In the genomic region with DNA sequence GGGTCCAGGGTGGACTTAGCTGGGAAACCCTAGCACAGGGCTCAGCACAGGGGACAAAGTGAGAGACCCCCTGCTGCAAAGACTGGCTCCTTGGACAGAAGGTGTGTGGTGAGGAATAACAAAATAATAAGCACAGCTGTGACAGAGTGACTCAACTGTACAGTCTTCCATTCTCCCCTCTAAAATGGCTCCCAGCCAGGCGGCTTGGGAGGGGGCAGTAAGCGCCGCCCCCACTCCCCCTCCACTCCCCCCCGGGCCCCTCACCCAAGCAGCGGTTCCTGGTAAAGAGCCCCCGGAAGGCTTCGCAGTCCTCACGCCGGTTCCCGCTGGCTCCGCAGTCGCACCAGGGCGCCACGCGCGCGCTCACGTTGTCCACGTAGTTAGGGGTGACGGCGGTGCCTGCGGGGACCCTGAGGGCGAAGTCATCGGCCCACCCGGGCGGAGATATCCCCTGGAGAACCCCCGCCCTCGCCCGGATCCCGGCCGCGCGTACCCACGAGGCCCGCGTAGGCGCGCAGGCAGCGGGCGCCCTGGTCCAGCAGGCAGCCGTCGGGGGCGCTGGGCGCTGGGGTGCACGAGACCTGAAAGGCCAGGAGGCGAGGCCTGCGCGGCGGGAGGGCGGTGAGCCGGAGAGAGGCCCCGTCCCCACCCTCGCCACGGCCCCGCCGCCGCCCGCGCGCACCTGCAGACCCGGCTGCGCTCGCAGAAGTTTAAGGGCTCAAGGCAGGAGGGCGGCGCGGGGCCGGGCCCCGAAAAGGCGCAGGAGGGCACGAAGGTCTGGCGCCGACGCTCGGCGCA, we compare ENCODE assay signal across 20 cellular contexts. TPM values are rescaled to one million over a fixed set of nuclear protein-coding genes. Genes with fewer than 3 reads are reported as not detected.
A peak's percentile ranks its signal among the peaks of the same experiment; 100 is the strongest.
DNase-seq lines count a peak whose midpoint lies in the region; ATAC-seq and TF ChIP-seq lines count a peak whose summit lies in the region.
"Had no signal": no experiment of that assay in that cellular context is flagged by ENCODE, and none has a peak within 500 bp of the region (broad histone marks: within the 10 kb centered on the region; RNA-seq: fewer than 3 reads in every experiment).

No MANE protein-coding gene starts in this region.

- H3K36me3 ChIP-seq in tibial artery (no peaks in the 10 kb centered on the region), brain microvascular endothelial cell (replicated peaks) (no peaks in the 10 kb centered on the region)
- H3K36me3 ChIP-seq: ovary, SJCRH30 had no signal

- no peak overlapping the region for H3K4me3 Mint-ChIP-seq in activated naive CD8-positive, alpha-beta T cell treated with anti-CD3 and anti-CD28 coated beads, Interleukin-2, amount 10 ng/mL, durations not matched to agents 7 days and 5 days
- H3K4me3 Mint-ChIP-seq in activated naive CD8-positive, alpha-beta T cell treated with anti-CD3 and anti-CD28 coated beads, Interleukin-2, amount 50 U/mL, for 24 hours, result no peak overlapping the region
- H3K4me3 Mint-ChIP-seq in T-helper 2 cell treated with Interferon-gamma antibody and Interleukin-4, amounts not matched to agents 5 μg/mL and 100 μg/mL, for 36 hours, result no peak overlapping the region
- H3K4me3 Mint-ChIP-seq: stimulated activated memory B cell treated with anti-CD40 and anti-IgM and Interleukin-4, amounts not matched to agents 10 μg/mL and 1 μg/mL and 100 μg/mL, for 72 hours had no signal

- in situ Hi-C loops in brain microvascular endothelial cell (cut with HindIII; ENCODE audit: low pct_ligation_motif_present, low sequenced_read_pairs), result no loop called here

- H3K9me3 Mint-ChIP-seq in activated naive CD8-positive, alpha-beta T cell treated with anti-CD3 and anti-CD28 coated beads, Interleukin-2, amount 10 ng/mL, durations not matched to agents 7 days and 5 days, result no peaks in the 10 kb centered on the region
- H3K9me3 Mint-ChIP-seq in activated naive CD8-positive, alpha-beta T cell treated with anti-CD3 and anti-CD28 coated beads, Interleukin-2, amount 50 U/mL, for 24 hours, result no peaks in the 10 kb centered on the region
- H3K9me3 Mint-ChIP-seq in T-helper 2 cell treated with Interferon-gamma antibody and Interleukin-4, amounts not matched to agents 5 μg/mL and 100 μg/mL, for 36 hours, result no peaks in the 10 kb centered on the region
- H3K9me3 Mint-ChIP-seq: stimulated activated memory B cell treated with anti-CD40 and anti-IgM and Interleukin-4, amounts not matched to agents 10 μg/mL and 1 μg/mL and 100 μg/mL, for 72 hours had no signal

- TF ChIP-seq CTCF in tibial artery (IDR thresholded peaks at IDR 0.05) (no peak), brain microvascular endothelial cell (IDR thresholded peaks at IDR 0.05; ENCODE audit: low read depth, low read length, missing control alignments) (no peak)

- H3K9me3 ChIP-seq in tibial artery, result no peaks in the 10 kb centered on the region
- H3K9me3 ChIP-seq: ovary, SJCRH30 had no signal

- peaks cover 0 to 49% of the 10 kb centered on the region in 2 donors for H3K27me3 ChIP-seq in tibial artery
- peaks cover 32% of the 10 kb centered on the region for H3K27me3 ChIP-seq in brain microvascular endothelial cell (replicated peaks)
- H3K27me3 ChIP-seq: ovary, SJCRH30 had no signal

- POLR2A ChIA-PET in activated naive CD8-positive, alpha-beta T cell treated with anti-CD3 and anti-CD28 coated beads, Interleukin-2, amount 10 ng/mL, durations not matched to agents 7 days and 5 days (lab: Charles Lee), result no interaction called here

- H3K36me3 Mint-ChIP-seq in activated naive CD8-positive, alpha-beta T cell treated with anti-CD3 and anti-CD28 coated beads, Interleukin-2, amount 10 ng/mL, durations not matched to agents 7 days and 5 days, result no peaks in the 10 kb centered on the region
- no peaks in the 10 kb centered on the region for H3K36me3 Mint-ChIP-seq in activated naive CD8-positive, alpha-beta T cell treated with anti-CD3 and anti-CD28 coated beads, Interleukin-2, amount 50 U/mL, for 24 hours (ENCODE audit: low read depth)
- no peaks in the 10 kb centered on the region for H3K36me3 Mint-ChIP-seq in T-helper 2 cell treated with Interferon-gamma antibody and Interleukin-4, amounts not matched to agents 5 μg/mL and 100 μg/mL, for 36 hours (ENCODE audit: low read depth)
- H3K36me3 Mint-ChIP-seq: stimulated activated memory B cell treated with anti-CD40 and anti-IgM and Interleukin-4, amounts not matched to agents 10 μg/mL and 1 μg/mL and 100 μg/mL, for 72 hours had no signal

- peak overlapping the region; percentile 13 for H3K4me3 ChIP-seq in iPS-11a (ENCODE audit: low read depth, low read length)
- no peak overlapping the region for H3K4me3 ChIP-seq in tibial artery
- H3K4me3 ChIP-seq in brain microvascular endothelial cell (ENCODE audit: low read depth, low read length), result no peak overlapping the region
- H3K4me3 ChIP-seq: ovary, SJCRH30 had no signal

- peaks cover 0 to 12% (median 4%) of the 10 kb centered on the region in 4 donors for H3K4me1 ChIP-seq in tibial artery
- H3K4me1 ChIP-seq: SJCRH30 had no signal

- DNase-seq in activated naive CD8-positive, alpha-beta T cell treated with anti-CD3 and anti-CD28 coated beads, Interleukin-2, amount 10 ng/mL, durations not matched to agents 7 days and 5 days, result peak; percentile 35
- no peak for DNase-seq in activated naive CD8-positive, alpha-beta T cell treated with anti-CD3 and anti-CD28 coated beads, Interleukin-2, amount 50 U/mL, for 24 hours
- peak; percentile 25 for DNase-seq in NCI-H69 (lab: John Stamatoyannopoulos, UW)
- DNase-seq in tibial artery, result peak; percentile 8 to 54
- DNase-seq in brain microvascular endothelial cell, result no peak
- no peak for DNase-seq in T-helper 2 cell treated with Interferon-gamma antibody and Interleukin-4, amounts not matched to agents 5 μg/mL and 100 μg/mL, for 36 hours (ENCODE audit: low spot score)
- DNase-seq: activated CD4-positive, alpha-beta T cell treated with anti-CD3 and anti-CD28 coated beads for 48 hours; Calu3; Kasumi-1; NCI-H1436; NCI-H446; SJCRH30; T1000 had no signal

- intact Hi-C loops in tibial artery (cut with DNase I; ENCODE audit: low total_unique reads), result no loop called here

- H3K27ac Mint-ChIP-seq in activated naive CD8-positive, alpha-beta T cell treated with anti-CD3 and anti-CD28 coated beads, Interleukin-2, amount 10 ng/mL, durations not matched to agents 7 days and 5 days, result no peak overlapping the region
- no peak overlapping the region for H3K27ac Mint-ChIP-seq in activated naive CD8-positive, alpha-beta T cell treated with anti-CD3 and anti-CD28 coated beads, Interleukin-2, amount 50 U/mL, for 24 hours
- H3K27ac Mint-ChIP-seq in T-helper 2 cell treated with Interferon-gamma antibody and Interleukin-4, amounts not matched to agents 5 μg/mL and 100 μg/mL, for 36 hours, result no peak overlapping the region

- H3K27me3 Mint-ChIP-seq in activated naive CD8-positive, alpha-beta T cell treated with anti-CD3 and anti-CD28 coated beads, Interleukin-2, amount 10 ng/mL, durations not matched to agents 7 days and 5 days, result peaks cover 65% of the 10 kb centered on the region
- H3K27me3 Mint-ChIP-seq in activated naive CD8-positive, alpha-beta T cell treated with anti-CD3 and anti-CD28 coated beads, Interleukin-2, amount 50 U/mL, for 24 hours, result peaks cover 38% of the 10 kb centered on the region
- H3K27me3 Mint-ChIP-seq in T-helper 2 cell treated with Interferon-gamma antibody and Interleukin-4, amounts not matched to agents 5 μg/mL and 100 μg/mL, for 36 hours (ENCODE audit: low read depth), result peaks cover 47% of the 10 kb centered on the region

- H3K27ac ChIP-seq in tibial artery (no peak overlapping the region), brain microvascular endothelial cell (no peak overlapping the region)
- H3K27ac ChIP-seq: epithelial cell of prostate, ovary, SJCRH30 had no signal

- H3K4me1 Mint-ChIP-seq in activated naive CD8-positive, alpha-beta T cell treated with anti-CD3 and anti-CD28 coated beads, Interleukin-2, amount 10 ng/mL, durations not matched to agents 7 days and 5 days, result peaks cover 19% of the 10 kb centered on the region
- H3K4me1 Mint-ChIP-seq in activated naive CD8-positive, alpha-beta T cell treated with anti-CD3 and anti-CD28 coated beads, Interleukin-2, amount 50 U/mL, for 24 hours, result peaks cover 15% of the 10 kb centered on the region
- peaks cover 14% of the 10 kb centered on the region for H3K4me1 Mint-ChIP-seq in T-helper 2 cell treated with Interferon-gamma antibody and Interleukin-4, amounts not matched to agents 5 μg/mL and 100 μg/mL, for 36 hours (ENCODE audit: low read depth)

- ATAC-seq in activated naive CD8-positive, alpha-beta T cell treated with anti-CD3 and anti-CD28 coated beads, Interleukin-2, amount 10 ng/mL, durations not matched to agents 7 days and 5 days (ENCODE audit: low read depth), result no peak
- no peak for ATAC-seq in activated naive CD8-positive, alpha-beta T cell treated with anti-CD3 and anti-CD28 coated beads, Interleukin-2, amount 50 U/mL, for 24 hours
- ATAC-seq in GM19463 (IDR thresholded peaks at IDR 0.05; ENCODE audit: unreplicated experiment), result no peak
- ATAC-seq: stimulated activated memory B cell treated with anti-CD40 and anti-IgM and Interleukin-4, amounts not matched to agents 10 μg/mL and 1 μg/mL and 100 μg/mL, for 72 hours had no signal

RNA-seq across cellular contexts. Expression of a gene that starts 2.7 kb away (rescaled TPM):
- not detected for total RNA-seq in activated naive CD8-positive, alpha-beta T cell treated with anti-CD3 and anti-CD28 coated beads, Interleukin-2, amount 10 ng/mL, durations not matched to agents 7 days and 5 days
- total RNA-seq: Calu3, mononuclear cell, ovary, SJCRH30, skeletal muscle tissue had no signal

RNA-seq across cellular contexts. Expression of a gene that starts 21.3 kb away (rescaled TPM):
- not detected for total RNA-seq in activated naive CD8-positive, alpha-beta T cell treated with anti-CD3 and anti-CD28 coated beads, Interleukin-2, amount 10 ng/mL, durations not matched to agents 7 days and 5 days
- total RNA-seq: Calu3, SJCRH30 had no signal

RNA-seq across cellular contexts. Expression of a gene that starts 51.9 kb away (rescaled TPM):
- under 1 TPM; 0.20 to 0.25 TPM for total RNA-seq in activated naive CD8-positive, alpha-beta T cell treated with anti-CD3 and anti-CD28 coated beads, Interleukin-2, amount 10 ng/mL, durations not matched to agents 7 days and 5 days
- total RNA-seq: Calu3 had no signal

Comparison
In these comparisons a context has a peak if more than half of its experiments do, and no peak if none do; other contexts are left out.
1. DNase-seq: peak in activated naive CD8-positive, alpha-beta T cell treated with anti-CD3 and anti-CD28 coated beads, Interleukin-2, amount 10 ng/mL, durations not matched to agents 7 days and 5 days (single experiment), NCI-H69 (single experiment) and tibial artery (2 of 2); none in activated naive CD8-positive, alpha-beta T cell treated with anti-CD3 and anti-CD28 coated beads, Interleukin-2, amount 50 U/mL, for 24 hours (single experiment), brain microvascular endothelial cell (single experiment) and T-helper 2 cell treated with Interferon-gamma antibody and Interleukin-4, amounts not matched to agents 5 μg/mL and 100 μg/mL, for 36 hours (single experiment).